In the genomic region with DNA sequence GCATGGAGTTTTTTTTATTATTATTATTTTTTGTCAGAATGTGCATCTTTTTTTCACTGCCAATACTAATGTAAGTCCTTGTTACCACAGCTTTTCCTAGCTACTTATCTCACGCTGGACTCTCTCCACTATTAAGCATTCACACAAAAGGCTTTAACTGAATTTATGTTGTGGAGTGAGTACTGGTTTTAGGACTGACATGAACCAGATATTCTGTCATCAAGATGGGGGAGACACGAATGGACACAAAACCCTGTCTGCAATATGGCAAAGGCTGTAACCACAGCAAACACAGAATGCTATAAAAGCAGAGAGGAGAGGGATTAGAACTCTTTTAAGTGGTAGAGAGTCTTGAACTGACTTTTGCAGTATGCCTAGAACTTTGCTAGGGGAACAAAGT, we compare ENCODE assay signal across 20 cellular contexts.
DNase-seq lines count a peak whose midpoint lies in the region; ATAC-seq and TF ChIP-seq lines count a peak whose summit lies in the region.
"Had no signal": no experiment of that assay in that cellular context is flagged by ENCODE, and none has a peak within 500 bp of the region (broad histone marks: within the 10 kb centered on the region; RNA-seq: fewer than 3 reads in every experiment).

No MANE protein-coding gene starts in this region.

- no peak for TF ChIP-seq CTCF in nephron progenitor cell (IDR thresholded peaks at IDR 0.05)

- no peaks in the 10 kb centered on the region for H3K36me3 Mint-ChIP-seq in nephron progenitor cell (ENCODE audit: low read depth)

- peak; percentile 23 for ATAC-seq in left ventricle myocardium superior
- ATAC-seq in Right ventricle myocardium inferior, result no peak
- no peak for ATAC-seq in HG02885 (IDR thresholded peaks at IDR 0.05; ENCODE audit: poor library complexity, unreplicated experiment)
- ATAC-seq in GM21717 (IDR thresholded peaks at IDR 0.05; ENCODE audit: unreplicated experiment), result no peak
- ATAC-seq: A549 had no signal

- peaks cover 5% of the 10 kb centered on the region for H3K9me3 Mint-ChIP-seq in nephron progenitor cell
- H3K9me3 Mint-ChIP-seq: HFFc6 had no signal

- no peak overlapping the region for H3K4me3 Mint-ChIP-seq in nephron progenitor cell
- H3K4me3 Mint-ChIP-seq: HFFc6 had no signal

- peaks cover 11% of the 10 kb centered on the region for H3K4me1 Mint-ChIP-seq in nephron progenitor cell

- H3K27me3 Mint-ChIP-seq in nephron progenitor cell (ENCODE audit: low read depth, poor library complexity), result no peaks in the 10 kb centered on the region

- no peak for DNase-seq in left ventricle myocardium superior
- no peak for DNase-seq in Right ventricle myocardium inferior (ENCODE audit: missing footprints)
- DNase-seq in amniotic epithelial cell (ENCODE audit: low read depth), result peak; percentile 75
- DNase-seq in nephron progenitor cell, result no peak
- no peak for DNase-seq in stimulated activated CD4-positive, alpha-beta T cell treated with anti-CD3 and anti-CD28 coated beads, Interleukin-4, amount 100 ng/mL, for 1 hour
- no peak for DNase-seq in HT-29 (ENCODE audit: low spot score)
- DNase-seq: C1 segment of cervical spinal cord; COR-L47; DMS153; EL; HFFc6; Karpas-422; NCI-H1105 treated with DMSO at 0.1 percent for 48 hours; NCI-H1694 treated with DMSO at 0.1 percent for 48 hours; NCI-H345; NCI-H526 treated with DMSO at 0.1 percent for 48 hours; NK-92 treated with Interleukin-12 subunit alpha and Interleukin-12 subunit beta, amount 100 ng/mL, for 24 hours had no signal

- peak overlapping the region; percentile 57 for H3K27ac Mint-ChIP-seq in nephron progenitor cell
- H3K27ac Mint-ChIP-seq: HFFc6 had no signal

- intact Hi-C loops in left ventricle myocardium superior (cut with micrococcal nuclease), result no loop called here
- intact Hi-C loops in Right ventricle myocardium inferior (cut with DNase I), result no loop called here
